In the genomic region with DNA sequence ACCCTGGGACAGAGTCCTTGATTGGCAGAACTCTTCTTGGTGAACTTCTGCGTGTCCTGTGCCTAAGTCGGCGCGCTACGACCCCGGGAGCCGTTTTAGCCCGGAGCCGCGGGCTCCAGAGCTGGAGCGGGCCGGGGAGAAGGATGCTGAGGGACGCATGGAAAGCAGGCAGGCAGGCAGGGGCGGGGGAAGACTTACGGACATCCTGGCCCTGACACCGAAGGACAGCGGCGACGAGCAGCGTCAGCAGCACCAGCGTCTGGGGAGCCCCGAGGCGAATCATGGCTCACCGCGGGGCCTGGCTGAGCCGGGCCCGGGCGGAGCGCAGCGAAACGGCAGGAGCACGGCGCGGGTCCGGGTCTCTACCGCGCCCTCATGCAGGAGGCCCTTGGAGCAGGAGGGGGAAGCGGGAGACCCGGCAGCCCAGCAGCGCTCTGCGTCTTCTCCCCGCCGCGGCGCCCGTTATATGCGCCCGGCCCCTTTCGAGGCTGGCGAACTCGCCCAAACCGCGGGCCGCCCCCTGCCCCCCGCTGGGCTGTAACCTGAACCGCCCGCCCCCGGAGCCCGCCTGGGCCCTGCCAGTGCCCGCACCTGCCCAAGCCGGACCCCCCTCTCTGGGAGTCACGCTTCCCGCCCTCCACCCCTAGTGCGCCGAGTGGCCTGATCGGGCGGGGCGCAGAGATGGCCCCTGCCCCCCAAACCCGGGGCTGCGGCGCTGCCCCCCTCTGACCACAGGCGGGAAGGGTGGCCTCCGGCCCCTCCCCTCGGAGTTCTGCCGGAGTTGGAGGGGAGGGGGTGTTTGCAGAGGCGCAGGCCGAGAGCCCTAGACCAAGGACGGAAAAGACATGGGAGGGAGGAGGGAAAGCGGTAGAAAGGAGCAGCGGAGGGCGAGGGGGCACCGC, we compare ENCODE assay signal across 8 cellular contexts. TPM values are rescaled to one million over a fixed set of nuclear protein-coding genes. Genes with fewer than 3 reads are reported as not detected.
DNase-seq lines count a peak whose midpoint lies in the region; ATAC-seq and TF ChIP-seq lines count a peak whose summit lies in the region.

TSS of gene COL2A1 (minus strand) at position 438 of the 902 bp plus-strand sequence. CDS start at position 283, 155 bp downstream.

- no peak for TF ChIP-seq CTCF in cardiac muscle cell (IDR thresholded peaks at IDR 0.05; ENCODE audit: low read depth, low read length)

- H3K27ac ChIP-seq in cardiac muscle cell = peak within 1 kb of the TSS; percentile 68

- intact Hi-C loops in cardiac septum (cut with DNase I) = no loop called here

- H3K4me1 ChIP-seq in cardiac muscle cell (ENCODE audit: low read depth) = peaks cover 29% of the 10 kb centered on the region

- peak within 1 kb of the TSS; percentile 35 for H3K4me3 ChIP-seq in cardiac muscle cell

- no peaks in the 10 kb centered on the region for H3K9me3 ChIP-seq in cardiac muscle cell (ENCODE audit: low read depth)

- ATAC-seq in HG02678 (IDR thresholded peaks at IDR 0.05; ENCODE audit: unreplicated experiment) (no peak), HG03097 (IDR thresholded peaks at IDR 0.05; ENCODE audit: low FRiP score, unreplicated experiment) (no peak)

- DNase-seq in cardiac muscle cell (ENCODE audit: low read depth in 1 of 2, low spot score in 1 of 2) (peak; percentile 14 to 78), cardiac septum (ENCODE audit: low spot score) (no peak), glomerular visceral epithelial cell (ENCODE audit: extremely low spot score) (peak; percentile 9), retina (peak; percentile 88), middle frontal gyrus (ENCODE audit: extremely low spot score, low spot score) (no peak)
- DNase-seq in activated CD4-positive, alpha-beta T cell treated with anti-CD3 and anti-CD28 coated beads, Interleukin-2, amount 50 U/mL, for 48 hours = peak; percentile 34 to 46

- H3K36me3 ChIP-seq in cardiac muscle cell = no peaks in the 10 kb centered on the region

- H3K27me3 ChIP-seq in cardiac muscle cell = peaks cover 42% of the 10 kb centered on the region

RNA-seq across cellular contexts. Expression of gene COL2A1, which starts in this region (rescaled TPM):
- total RNA-seq in cardiac muscle cell (469 and 596 TPM in 2 replicates), cardiac septum (0.13 TPM)
- 261 and 278 TPM in 2 replicates for polyA plus RNA-seq in cardiac muscle cell

Comparison
In these comparisons a context has a peak if more than half of its experiments do, and no peak if none do; other contexts are left out.
1. RNA of gene COL2A1 (total RNA-seq): 469 to 596 TPM in cardiac muscle cell; 0.13 TPM in cardiac septum (single experiment); every median in the first group is over 100 times any median in the second.
2. DNase-seq: peak in cardiac muscle cell (2 of 2), activated CD4-positive, alpha-beta T cell treated with anti-CD3 and anti-CD28 coated beads, Interleukin-2, amount 50 U/mL, for 48 hours (2 of 2), glomerular visceral epithelial cell (single experiment) and retina (single experiment); none in cardiac septum (single experiment) and middle frontal gyrus (single experiment).